ENCODE assay signal across 26 cellular contexts in the genomic region with DNA sequence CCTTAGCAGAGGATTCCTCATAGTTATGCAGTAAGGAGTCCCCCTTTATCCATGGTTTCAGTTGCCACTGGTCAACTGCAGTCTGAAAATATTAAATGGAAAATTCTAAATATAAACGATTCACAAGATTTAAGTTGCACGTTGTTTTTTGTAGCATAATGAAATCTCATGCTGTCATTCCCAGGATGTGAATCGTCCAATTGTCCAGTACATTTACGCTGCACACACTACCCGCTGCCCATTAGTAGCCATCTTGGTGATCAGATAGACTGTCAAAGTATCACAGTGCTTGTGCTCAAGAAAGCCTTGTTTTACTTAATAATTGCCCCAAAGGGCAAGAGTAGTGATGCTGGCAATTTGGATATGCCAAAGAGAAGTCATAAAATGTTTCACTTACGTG.
"Had no signal": no experiment of that assay in that cellular context is flagged by ENCODE, and none has a peak within 500 bp of the region (broad histone marks: within the 10 kb centered on the region; RNA-seq: fewer than 3 reads in every experiment).

No MANE protein-coding gene starts in this region.

- H3K27ac ChIP-seq: stomach, suprapubic skin, testis, thoracic aorta, thyroid gland, tibial artery, tibial nerve, transverse colon, upper lobe of left lung, upper lobe of right lung, uterus, vagina had no signal

- H3K4me1 ChIP-seq: testis, uterus had no signal

- H3K4me3 ChIP-seq: stomach, suprapubic skin, testis, thoracic aorta, thyroid gland, tibial artery, tibial nerve, transverse colon, upper lobe of left lung, upper lobe of right lung, uterus, vagina had no signal

- H3K27me3 ChIP-seq: stomach, suprapubic skin, testis, thyroid gland, tibial artery, tibial nerve, transverse colon, upper lobe of left lung, upper lobe of right lung, uterus, vagina had no signal

- ATAC-seq: stimulated activated effector memory CD8-positive, alpha-beta T cell treated with anti-CD3 and anti-CD28 coated beads, Interleukin-12 subunit alpha, Interleukin-12 subunit beta, amount 100 ng/mL, for 72 hours; stimulated activated memory B cell treated with anti-CD40 and anti-IgM and Interleukin-4, amounts not matched to agents 10 μg/mL and 1 μg/mL and 100 μg/mL, for 72 hours; stimulated activated naive B cell treated with anti-CD40 and anti-IgM and Interleukin-4, amounts not matched to agents 10 μg/mL and 1 μg/mL and 100 μg/mL, for 72 hours; stimulated activated naive CD8-positive, alpha-beta T cell treated with anti-CD3 and anti-CD28 coated beads, Interleukin-15, amount 100 ng/mL, for 72 hours; stimulated activated naive CD8-positive, alpha-beta T cell treated with anti-CD3 and anti-CD28 coated beads, Interleukin-15, Interleukin-2, amounts not matched to agents 100 U/mL and 50 U/mL, for 24 hours; upper lobe of right lung had no signal

- H3K36me3 ChIP-seq: suprapubic skin, thoracic aorta, thyroid gland, tibial nerve, transverse colon, upper lobe of left lung, upper lobe of right lung, uterus, vagina had no signal

- H3K9me3 ChIP-seq: stomach, suprapubic skin, testis, thoracic aorta, thyroid gland, tibial artery, tibial nerve, transverse colon, upper lobe of left lung, upper lobe of right lung, uterus, vagina had no signal

- DNase-seq: stimulated activated CD4-positive, alpha-beta T cell treated with anti-CD3 and anti-CD28 coated beads, Interleukin-2, amount 100 ng/mL, for 48 hours; stimulated activated CD4-positive, alpha-beta T cell treated with anti-CD3 and anti-CD28 coated beads, Interleukin-4, amount 100 ng/mL, for 1 hour; stimulated activated CD4-positive, alpha-beta T cell treated with anti-CD3 and anti-CD28 coated beads, Interleukin-4, amount 100 ng/mL, for 24 hours; stimulated activated CD4-positive, alpha-beta T cell treated with anti-CD3 and anti-CD28 coated beads, Interleukin-4, amount 100 ng/mL, for 4 hours; stimulated activated CD8-positive, alpha-beta memory T cell treated with anti-CD3 and anti-CD28 coated beads, Interleukin-4, amount 100 ng/mL, for 48 hours; stimulated activated naive B cell treated with anti-CD40 and anti-IgM and Interleukin-4, amounts not matched to agents 10 μg/mL and 1 μg/mL and 100 μg/mL, for 72 hours; stimulated activated naive CD4-positive, alpha-beta T cell; stimulated activated naive CD4-positive, alpha-beta T cell treated with Interleukin-2 at 50 U/mL for 16 hours; stimulated activated naive CD8-positive, alpha-beta T cell treated with anti-CD3 and anti-CD28 coated beads, Interleukin-15, amount 100 ng/mL, for 72 hours; stimulated activated naive CD8-positive, alpha-beta T cell treated with anti-CD3 and anti-CD28 coated beads, Interleukin-15, Interleukin-2, amounts not matched to agents 100 U/mL and 50 U/mL, for 24 hours; stomach; substantia nigra; testis; thyroid gland; tibial artery; transverse colon; trophoblast cell; upper lobe of left lung; upper lobe of right lung; uterus had no signal
